Comparison of ENCODE assay signal across 17 cellular contexts in genomic region chr3:57777774-57778173, GRCh38. TPM values are rescaled to one million over a fixed set of nuclear protein-coding genes. Genes with fewer than 3 reads are reported as not detected.
DNase-seq lines count a peak whose midpoint lies in the region; ATAC-seq, FAIRE-seq and TF ChIP-seq lines count a peak whose summit lies in the region.
"Had no signal": no experiment of that assay in that cellular context is flagged by ENCODE, and none has a peak within 500 bp of the region (broad histone marks: within the 10 kb centered on the region; RNA-seq: fewer than 3 reads in every experiment).

No MANE protein-coding gene starts in this region.

- CTCF ChIA-PET in endothelial cell of umbilical vein (lab: Charles Lee), result no interaction called here

- TF ChIP-seq POLR2A in endothelial cell of umbilical vein (IDR thresholded peaks at IDR 0.05; ENCODE audit: low read depth, low read length), result no peak

- H2AFZ ChIP-seq in endothelial cell of umbilical vein (ENCODE audit: low read depth, low read length), result no peak overlapping the region

- peak; percentile 11 for DNase-seq in GM03348 (ENCODE audit: low spot score)
- DNase-seq in RWPE2 (ENCODE audit: low spot score), result no peak
- DNase-seq in endothelial cell of umbilical vein (ENCODE audit: low read depth, low spot score), result peak; percentile 25
- DNase-seq in iPS-NIHi7 (ENCODE audit: extremely low spot score), result no peak
- DNase-seq in NCI-H2029 treated with DMSO at 0.1 percent for 48 hours (lab: John Stamatoyannopoulos, UW), result no peak
- DNase-seq in NCI-H128 (lab: John Stamatoyannopoulos, UW; ENCODE audit: unreplicated experiment), result no peak
- no peak for DNase-seq in UCSD-AML1 (lab: John Stamatoyannopoulos, UW; ENCODE audit: unreplicated experiment)
- DNase-seq: CD4-positive, CD25-positive, alpha-beta regulatory T cell; DMS79 treated with DMSO at 0.1 percent for 48 hours; GDM1; NCI-H1417 treated with DMSO at 0.1 percent for 48 hours; NCI-H2081; NCI-H524; NK-92 treated with Interleukin-12 subunit alpha and Interleukin-12 subunit beta, amount 100 ng/mL, for 24 hours had no signal

- H3K79me2 ChIP-seq in endothelial cell of umbilical vein (ENCODE audit: control insufficient read depth, insufficient read depth, low read length), result peaks cover 53% of the 10 kb centered on the region

- H3K9ac ChIP-seq in endothelial cell of umbilical vein (replicated peaks; ENCODE audit: extremely low read depth, insufficient read depth, low read length), result no peak overlapping the region

- H3K9me1 ChIP-seq in endothelial cell of umbilical vein (replicated peaks; ENCODE audit: control insufficient read depth, extremely low read depth, insufficient read depth, low read length), result no peaks in the 10 kb centered on the region

- H3K4me2 ChIP-seq in endothelial cell of umbilical vein (ENCODE audit: insufficient read depth, low read length), result no peak overlapping the region

- H3K27me3 ChIP-seq in RWPE2 (ENCODE audit: insufficient read depth, poor library complexity, severe bottlenecking) (no peaks in the 10 kb centered on the region), endothelial cell of umbilical vein (ENCODE audit: control insufficient read depth in 2 of 2, insufficient read depth in 2 of 2, low read length in 2 of 2) (no peaks in the 10 kb centered on the region), neutrophil (no peaks in the 10 kb centered on the region)

- no peak for TF ChIP-seq CTCF in RWPE2 (IDR thresholded peaks at IDR 0.05; ENCODE audit: poor library complexity, severe bottlenecking)
- no peak for TF ChIP-seq CTCF in endothelial cell of umbilical vein (IDR thresholded peaks at IDR 0.05; ENCODE audit: extremely low read depth in 1 of 2, insufficient read depth in 1 of 2, low read depth in 1 of 2, low read length in 2 of 2)
- TF ChIP-seq CTCF in neutrophil (IDR thresholded peaks at IDR 0.05), result no peak

- H3K9me3 ChIP-seq in RWPE2 (ENCODE audit: severe bottlenecking), result no peaks in the 10 kb centered on the region
- H3K9me3 ChIP-seq in endothelial cell of umbilical vein (replicated peaks; ENCODE audit: control insufficient read depth, insufficient read depth, low read length), result no peaks in the 10 kb centered on the region
- H3K9me3 ChIP-seq in neutrophil, result no peaks in the 10 kb centered on the region
- H3K9me3 ChIP-seq: HAP-1 had no signal

- H3K27ac ChIP-seq in RWPE2 (ENCODE audit: poor library complexity, severe bottlenecking) (peak overlapping the region; percentile 8), endothelial cell of umbilical vein (ENCODE audit: insufficient read depth, low read depth, low read length) (no peak overlapping the region), neutrophil (peak overlapping the region; percentile 86)

- FAIRE-seq in endothelial cell of umbilical vein (lab: Jason Lieb, UNC), result no peak
- FAIRE-seq: D721Med had no signal

- intact Hi-C loops in endothelial cell of umbilical vein (cut with micrococcal nuclease), result no loop called here

- dilution Hi-C loops in endothelial cell of umbilical vein (cut with MboI; ENCODE audit: extremely low pct_ligation_motif_present, low sequenced_read_pairs), result no loop called here

- POLR2A ChIA-PET in endothelial cell of umbilical vein (lab: Charles Lee), result no interaction called here

- peaks cover 7% of the 10 kb centered on the region for H3K4me1 ChIP-seq in RWPE2 (ENCODE audit: insufficient read depth, poor library complexity, severe bottlenecking)
- H3K4me1 ChIP-seq in endothelial cell of umbilical vein (ENCODE audit: control insufficient read depth, extremely low read depth, insufficient read depth, low read length), result no peaks in the 10 kb centered on the region
- peaks cover 24% of the 10 kb centered on the region in 2 experiments for H3K4me1 ChIP-seq in neutrophil (ENCODE audit: control insufficient read depth in 1 of 2, insufficient read depth in 1 of 2, low read depth in 1 of 2, low read length in 1 of 2)
- H3K4me1 ChIP-seq: HAP-1 had no signal

- H3K36me3 ChIP-seq in RWPE2 (ENCODE audit: low read depth) (peaks cover 13% of the 10 kb centered on the region; the same call in 1 of the 2 replicates), endothelial cell of umbilical vein (ENCODE audit: control insufficient read depth in 2 of 2, extremely low read depth in 1 of 2, insufficient read depth in 2 of 2, low read length in 2 of 2) (no peaks in the 10 kb centered on the region), neutrophil (no peaks in the 10 kb centered on the region)
- H3K36me3 ChIP-seq: HAP-1 had no signal

- ATAC-seq in RWPE2 (ENCODE audit: low read depth), result no peak

- H3K4me3 ChIP-seq in RWPE2 (ENCODE audit: severe bottlenecking), result no peak overlapping the region
- no peak overlapping the region for H3K4me3 ChIP-seq in endothelial cell of umbilical vein (replicated peaks in 1 of 3; ENCODE audit: insufficient read depth in 1 of 3, low read depth in 1 of 3, low read length in 3 of 3)
- no peak overlapping the region for H3K4me3 ChIP-seq in neutrophil (ENCODE audit: low read depth in 1 of 2, low read length in 1 of 2)
- H3K4me3 ChIP-seq: HAP-1 had no signal

- peaks cover 2% of the 10 kb centered on the region for H4K20me1 ChIP-seq in endothelial cell of umbilical vein (replicated peaks; ENCODE audit: control insufficient read depth, extremely low read depth, insufficient read depth, low read length)

- BruUV-seq in endothelial cell of umbilical vein (replicated peaks; lab: Mats Ljungman, UMichigan), result no TSS peak

TF ChIP-seq in endothelial cell of umbilical vein, 7 proteins besides CTCF, POLR2A, EP300 and RAD21:
- TF ChIP-seq FOS (IDR thresholded peaks at IDR 0.05; ENCODE audit: borderline replicate concordance, insufficient read depth, low read length) (no peak), GATA2 (IDR thresholded peaks at IDR 0.05; ENCODE audit: insufficient read depth, insufficient read length, low read depth, low read length) (no peak), EZH2 (IDR thresholded peaks at IDR 0.05; ENCODE audit: borderline replicate concordance, low read depth, low read length, severe bottlenecking) (no peak), JUN (IDR thresholded peaks at IDR 0.05; ENCODE audit: borderline replicate concordance, insufficient read depth, insufficient read length, low read depth) (no peak), MYC (IDR thresholded peaks at IDR 0.05; ENCODE audit: low read depth, low read length) (no peak), POLR2AphosphoS5 (IDR thresholded peaks at IDR 0.05; ENCODE audit: insufficient read depth, low read depth, low read length) (no peak), MAX (IDR thresholded peaks at IDR 0.05; ENCODE audit: insufficient read depth, insufficient read length) (no peak)

RNA-seq across cellular contexts. Expression of gene SLMAP, which starts 21.7 kb away (rescaled TPM):
- 45.7 and 54.7 TPM in 2 replicates for total RNA-seq in endothelial cell of umbilical vein
- polyA plus RNA-seq in endothelial cell of umbilical vein, result 9.8 and 11.3 TPM in 2 replicates
- polyA plus RNA-seq in endothelial cell of umbilical vein (2011; cell fraction: cytosol; rRNA removed), result 13.7 and 14.8 TPM in 2 replicates
- polyA plus RNA-seq in endothelial cell of umbilical vein (2011; cell fraction: nucleus; rRNA removed), result 33.7 and 43.3 TPM in 2 replicates
- polyA plus RNA-seq in endothelial cell of umbilical vein (2012), result 18.9 and 23.8 TPM in 2 replicates
- polyA minus RNA-seq in endothelial cell of umbilical vein, result 72.2 and 73.0 TPM in 2 replicates
- polyA minus RNA-seq in endothelial cell of umbilical vein (2011; cell fraction: cytosol; rRNA and poly(A)+ RNA removed), result 34.3 TPM
- 82.7 and 108 TPM in 2 replicates for polyA minus RNA-seq in endothelial cell of umbilical vein (2011; cell fraction: nucleus; rRNA and poly(A)+ RNA removed)

Comparison
In these comparisons a context has a peak if more than half of its experiments do, and no peak if none do; other contexts are left out.
1. DNase-seq: peak in GM03348 (single experiment) and endothelial cell of umbilical vein (single experiment); none in RWPE2 (single experiment), iPS-NIHi7 (single experiment), NCI-H2029 treated with DMSO at 0.1 percent for 48 hours (single experiment), NCI-H128 (single experiment) and UCSD-AML1 (single experiment).